Comparison of ENCODE assay signal across 14 cellular contexts in genomic region chr14:100620437-100621100, GRCh38. TPM values are rescaled to one million over a fixed set of nuclear protein-coding genes. Genes with fewer than 3 reads are reported as not detected.
DNase-seq lines count a peak whose midpoint lies in the region.
"Had no signal": no experiment of that assay in that cellular context is flagged by ENCODE, and none has a peak within 500 bp of the region (broad histone marks: within the 10 kb centered on the region; RNA-seq: fewer than 3 reads in every experiment).

No MANE protein-coding gene starts in this region.

- intact Hi-C loops in posterior vena cava (cut with DNase I), result no loop called here

- peak; percentile 62 for DNase-seq in COR-L47 (lab: John Stamatoyannopoulos, UW)
- DNase-seq in NCI-H1105 treated with DMSO at 0.1 percent for 48 hours (lab: John Stamatoyannopoulos, UW), result peak; percentile 75
- DNase-seq in NCI-H69 (lab: John Stamatoyannopoulos, UW), result peak; percentile 95
- peak; percentile 47 for DNase-seq in posterior vena cava (ENCODE audit: low spot score)
- DNase-seq in amygdala (lab: John Stamatoyannopoulos, UW), result no peak
- DNase-seq in activated CD8-positive, alpha-beta memory T cell treated with anti-CD3 and anti-CD28 coated beads for 24 hours, result no peak
- DNase-seq in NK-92 (lab: John Stamatoyannopoulos, UW; ENCODE audit: unreplicated experiment), result no peak
- DNase-seq: activated CD4-positive, CD25-positive, alpha-beta regulatory T cell treated with anti-CD3 and anti-CD28 coated beads, Interleukin-2, amount 50 U/mL, for 72 hours; activated naive CD8-positive, alpha-beta T cell treated with anti-CD3 and anti-CD28 coated beads, Interleukin-2, amount 10 ng/mL, durations not matched to agents 7 days and 5 days; brain microvascular endothelial cell; cortex of kidney; heart right ventricle; NCI-H2029 treated with DMSO at 0.1 percent for 48 hours; retina had no signal

RNA-seq across cellular contexts. Expression of gene BEGAIN, which starts 33.4 kb away (rescaled TPM):
- 1 to 10 TPM in 1 of 2 donors, under 1 TPM in 1; 0.56 to 1.2 TPM for total RNA-seq in posterior vena cava

Comparison
In these comparisons a context has a peak if more than half of its experiments do, and no peak if none do; other contexts are left out.
1. DNase-seq: peak in COR-L47 (single experiment), NCI-H1105 treated with DMSO at 0.1 percent for 48 hours (single experiment), NCI-H69 (single experiment) and posterior vena cava (single experiment); none in amygdala (0 of 56), activated CD8-positive, alpha-beta memory T cell treated with anti-CD3 and anti-CD28 coated beads for 24 hours (single experiment) and NK-92 (single experiment).